ENCODE assay signal across 8 cellular contexts in genomic region chr12:118061011-118061875, GRCh38. TPM values are rescaled to one million over a fixed set of nuclear protein-coding genes. Genes with fewer than 3 reads are reported as not detected.
DNase-seq lines count a peak whose midpoint lies in the region; ATAC-seq, FAIRE-seq and TF ChIP-seq lines count a peak whose summit lies in the region.

Gene WSB2 (minus strand): TSS chr12:118061179. CDS start chr12:118061048, 131 bp downstream.

- peaks cover 6% of the 10 kb centered on the region for H3K36me3 Mint-ChIP-seq in activated naive CD4-positive, alpha-beta T cell treated with anti-CD3 and anti-CD28 coated beads, Interleukin-2, amount 10 ng/mL, durations not matched to agents 7 days and 5 days
- peaks cover 2% of the 10 kb centered on the region for H3K36me3 Mint-ChIP-seq in neural crest cell (ENCODE audit: low read depth)

- peak within 1 kb of the TSS; percentile 92 for H3K27ac Mint-ChIP-seq in activated naive CD4-positive, alpha-beta T cell treated with anti-CD3 and anti-CD28 coated beads, Interleukin-2, amount 10 ng/mL, durations not matched to agents 7 days and 5 days
- peak within 1 kb of the TSS; percentile 99 for H3K27ac Mint-ChIP-seq in neural crest cell (ENCODE audit: unreplicated experiment)

- FAIRE-seq in GM18507 (lab: Jason Lieb, UNC): no peak

- H3K27me3 ChIP-seq in RWPE2 (ENCODE audit: insufficient read depth, poor library complexity, severe bottlenecking): no peaks in the 10 kb centered on the region

- H3K4me1 Mint-ChIP-seq in activated naive CD4-positive, alpha-beta T cell treated with anti-CD3 and anti-CD28 coated beads, Interleukin-2, amount 10 ng/mL, durations not matched to agents 7 days and 5 days: peaks cover 56% of the 10 kb centered on the region
- peaks cover 30% of the 10 kb centered on the region for H3K4me1 Mint-ChIP-seq in neural crest cell

- no peaks in the 10 kb centered on the region for H3K9me3 ChIP-seq in RWPE2 (ENCODE audit: severe bottlenecking)

- peaks cover 17% of the 10 kb centered on the region for H3K4me1 ChIP-seq in RWPE2 (ENCODE audit: insufficient read depth, poor library complexity, severe bottlenecking)

- H3K27ac ChIP-seq in RWPE2 (ENCODE audit: poor library complexity, severe bottlenecking) (peak within 1 kb of the TSS; percentile 89), substantia nigra (ENCODE audit: low read depth, low read length, poor library complexity, severe bottlenecking) (peak within 1 kb of the TSS; percentile 96)

- ATAC-seq in HG03439 (IDR thresholded peaks at IDR 0.05; ENCODE audit: unreplicated experiment): peak; percentile 32
- peak; percentile 28; the same call in 2 of the 3 replicates for ATAC-seq in RWPE2 (ENCODE audit: low read depth)
- no peak for ATAC-seq in GM19395 (IDR thresholded peaks at IDR 0.05; ENCODE audit: unreplicated experiment)

- H3K4me3 ChIP-seq in RWPE2 (ENCODE audit: severe bottlenecking): peak within 1 kb of the TSS; percentile 82

- H3K27me3 Mint-ChIP-seq in activated naive CD4-positive, alpha-beta T cell treated with anti-CD3 and anti-CD28 coated beads, Interleukin-2, amount 10 ng/mL, durations not matched to agents 7 days and 5 days: peaks cover 5% of the 10 kb centered on the region
- H3K27me3 Mint-ChIP-seq in neural crest cell (ENCODE audit: low read depth): peaks cover 2% of the 10 kb centered on the region

- DNase-seq in GM18507 (ENCODE audit: extremely low spot score, insufficient read length, low read depth) (peak; percentile 28), RWPE2 (ENCODE audit: low spot score) (no peak), foreskin melanocyte (peak; percentile 30), neural crest cell (ENCODE audit: low read depth, low spot score) (peak; percentile 25), substantia nigra (lab: John Stamatoyannopoulos, UW) (peak in 48 of 49 donors; percentile 20 to 92 (median 68))
- peak; percentile 77 for DNase-seq in activated naive CD4-positive, alpha-beta T cell treated with anti-CD3 and anti-CD28 coated beads, Interleukin-2, amount 10 ng/mL, durations not matched to agents 7 days and 5 days

- H3K9me3 Mint-ChIP-seq in activated naive CD4-positive, alpha-beta T cell treated with anti-CD3 and anti-CD28 coated beads, Interleukin-2, amount 10 ng/mL, durations not matched to agents 7 days and 5 days: no peaks in the 10 kb centered on the region
- no peaks in the 10 kb centered on the region for H3K9me3 Mint-ChIP-seq in neural crest cell

- CTCF ChIA-PET in activated naive CD4-positive, alpha-beta T cell treated with anti-CD3 and anti-CD28 coated beads, Interleukin-2, amount 10 ng/mL, durations not matched to agents 7 days and 5 days (lab: Charles Lee): no interaction called here

- TF ChIP-seq CTCF in RWPE2 (IDR thresholded peaks at IDR 0.05; ENCODE audit: poor library complexity, severe bottlenecking): no peak
- no peak for TF ChIP-seq CTCF in neural crest cell (conservative IDR thresholded peaks at IDR 0.05)

- H3K36me3 ChIP-seq in RWPE2 (ENCODE audit: low read depth): peaks cover 3% of the 10 kb centered on the region; the same call in 1 of the 2 replicates

- H3K4me3 Mint-ChIP-seq in activated naive CD4-positive, alpha-beta T cell treated with anti-CD3 and anti-CD28 coated beads, Interleukin-2, amount 10 ng/mL, durations not matched to agents 7 days and 5 days: peak within 1 kb of the TSS; percentile 96
- peak within 1 kb of the TSS; percentile 92 for H3K4me3 Mint-ChIP-seq in neural crest cell

RNA-seq across cellular contexts. Expression of gene WSB2, which starts in this region (rescaled TPM):
- total RNA-seq in neural crest cell: 77.3 and 78.6 TPM in 2 replicates
